9 cellular contexts compared by ENCODE assay signal in genomic region chr10:102241444-102242117, GRCh38. TPM values are rescaled to one million over a fixed set of nuclear protein-coding genes. Genes with fewer than 3 reads are reported as not detected.
DNase-seq lines count a peak whose midpoint lies in the region; ATAC-seq and TF ChIP-seq lines count a peak whose summit lies in the region.
"Had no signal": no experiment of that assay in that cellular context is flagged by ENCODE, and none has a peak within 500 bp of the region (broad histone marks: within the 10 kb centered on the region; RNA-seq: fewer than 3 reads in every experiment).

Gene PITX3 (minus strand): TSS chr10:102241512. CDS start chr10:102232080, 9,432 bp downstream.

- POLR2A ChIA-PET in Caco-2 (lab: Charles Lee) = interaction anchor here (0.6 kb wide), 1 partner anchor 50 kb away, joined by 5 read pairs; no protein-coding TSS in a partner anchor

- BruUV-seq in Caco-2 (replicated peaks; lab: Mats Ljungman, UMichigan) = no TSS peak

- TF ChIP-seq CTCF in Caco-2 (IDR thresholded peaks at IDR 0.05; ENCODE audit: insufficient read depth in 1 of 2, low read depth in 1 of 2, low read length in 1 of 2, severe bottlenecking in 1 of 2, unreplicated experiment in 1 of 2) (peak in 1 of 2 experiments; percentile 19), progenitor cell of endocrine pancreas (IDR thresholded peaks at IDR 0.05; ENCODE audit: unreplicated experiment) (no peak), type B pancreatic cell (conservative IDR thresholded peaks at IDR 0.05) (no peak)

- H3K27ac Mint-ChIP-seq in Caco-2 (ENCODE audit: unreplicated experiment) = peak within 1 kb of the TSS; percentile 43
- H3K27ac Mint-ChIP-seq in progenitor cell of endocrine pancreas = no peak within 1 kb of the TSS
- peak within 1 kb of the TSS; percentile 12 for H3K27ac Mint-ChIP-seq in type B pancreatic cell

- no peaks in the 10 kb centered on the region for H3K9me3 Mint-ChIP-seq in Caco-2 (ENCODE audit: unreplicated experiment)
- no peaks in the 10 kb centered on the region for H3K9me3 Mint-ChIP-seq in progenitor cell of endocrine pancreas (ENCODE audit: low read depth)
- no peaks in the 10 kb centered on the region for H3K9me3 Mint-ChIP-seq in type B pancreatic cell

- no peaks in the 10 kb centered on the region for H3K36me3 ChIP-seq in Caco-2 (ENCODE audit: control insufficient read depth, insufficient read depth, low read length)

- DNase-seq in Caco-2 (peak; percentile 94 to 96), KG1 (lab: John Stamatoyannopoulos, UW) (peak; percentile 6), T-helper 1 cell (peak; percentile 83 to 93 (median 86)), amniotic epithelial cell (ENCODE audit: low read depth) (peak; percentile 84), left cardiac atrium (peak; percentile 94), progenitor cell of endocrine pancreas (ENCODE audit: low spot score, unreplicated experiment) (peak; percentile 83), type B pancreatic cell (ENCODE audit: extremely low spot score, unreplicated experiment) (peak; percentile 94)

- peaks cover 10% of the 10 kb centered on the region for H3K4me1 ChIP-seq in Caco-2

- no peaks in the 10 kb centered on the region for H3K27me3 ChIP-seq in Caco-2 (replicated peaks; ENCODE audit: control insufficient read depth, insufficient read depth, low read length)

- H3K27me3 Mint-ChIP-seq in Caco-2 (ENCODE audit: insufficient read depth, unreplicated experiment) = peaks cover 6% of the 10 kb centered on the region
- peaks cover 68% of the 10 kb centered on the region for H3K27me3 Mint-ChIP-seq in progenitor cell of endocrine pancreas
- H3K27me3 Mint-ChIP-seq in type B pancreatic cell = peaks cover 65% of the 10 kb centered on the region

- H3K4me3 ChIP-seq in Caco-2 (ENCODE audit: low read depth, low read length) = peak within 1 kb of the TSS; percentile 66

- peaks cover 29% of the 10 kb centered on the region for H3K4me1 Mint-ChIP-seq in Caco-2 (ENCODE audit: low read depth, unreplicated experiment)
- peaks cover 20% of the 10 kb centered on the region for H3K4me1 Mint-ChIP-seq in progenitor cell of endocrine pancreas (ENCODE audit: low read depth)
- peaks cover 11% of the 10 kb centered on the region for H3K4me1 Mint-ChIP-seq in type B pancreatic cell (ENCODE audit: unreplicated experiment)

- H3K4me3 Mint-ChIP-seq in Caco-2 (ENCODE audit: unreplicated experiment) (peak within 1 kb of the TSS; percentile 90), progenitor cell of endocrine pancreas (ENCODE audit: low read depth) (peak within 1 kb of the TSS; percentile 65), type B pancreatic cell (peak within 1 kb of the TSS; percentile 87)

- H3K36me3 Mint-ChIP-seq in Caco-2 (ENCODE audit: insufficient read depth, unreplicated experiment) (peaks cover 15% of the 10 kb centered on the region), progenitor cell of endocrine pancreas (ENCODE audit: insufficient read depth) (no peaks in the 10 kb centered on the region), type B pancreatic cell (peaks cover 5% of the 10 kb centered on the region)

- peak; percentile 33 for ATAC-seq in GM21381 (IDR thresholded peaks at IDR 0.05; ENCODE audit: unreplicated experiment)
- ATAC-seq in left cardiac atrium = peak; percentile 77 to 85

- no peaks in the 10 kb centered on the region for H3K9me3 ChIP-seq in Caco-2

- CTCF ChIA-PET in Caco-2 (lab: Charles Lee) = interaction anchor here (0.6 to 2.4 kb wide), 8 partner anchors 10 to 261 kb away, joined by 3 to 17 read pairs (median 4); partner anchors contain the start of genes ACTR1A, ELOVL3 and NFKB2

- intact Hi-C loops in Caco-2 (cut with micrococcal nuclease; ENCODE audit: unreplicated experiment) (no loop called here), left cardiac atrium (cut with DNase I) (loop anchor here in 1 of 2 donors (10.0 kb wide), 1 partner anchor 53 kb away; no protein-coding TSS in a partner anchor)

RNA-seq across cellular contexts. Expression of gene PITX3, which starts in this region (rescaled TPM):
- total RNA-seq in Caco-2 (2022) = not detected in 2 replicates
- total RNA-seq in left cardiac atrium = not detected
- not detected in 2 replicates for total RNA-seq in progenitor cell of endocrine pancreas
- total RNA-seq in type B pancreatic cell (ENCODE audit: low replicate concordance) = 0.34 TPM in 1 of 2 replicates, not detected in the other
- total RNA-seq: glomerular endothelial cell had no signal

Comparison
In these comparisons a context has a peak if more than half of its experiments do, and no peak if none do; other contexts are left out.
1. Peak in every context shown above with its lines: DNase-seq, ATAC-seq and H3K4me3 ChIP-seq.
2. Peak in DNase-seq and H3K4me3 ChIP-seq in Caco-2; RNA of the gene not detected or under 1 TPM.
3. Peak in DNase-seq and ATAC-seq in left cardiac atrium; RNA of the gene not detected or under 1 TPM.
4. Peak in DNase-seq in progenitor cell of endocrine pancreas; RNA of the gene not detected or under 1 TPM.
5. Peak in DNase-seq in type B pancreatic cell; RNA of the gene not detected or under 1 TPM.
6. DNase-seq: peak in every context shown above with its lines; median percentile 95 in Caco-2; 94 in left cardiac atrium; 94 in type B pancreatic cell; 86 in T-helper 1 cell; 84 in amniotic epithelial cell; 83 in progenitor cell of endocrine pancreas; 6 in KG1.